7 cellular contexts compared by ENCODE assay signal in genomic region chr6:74015427-74015826, GRCh38.
"Had no signal": no experiment of that assay in that cellular context is flagged by ENCODE, and none has a peak within 500 bp of the region (broad histone marks: within the 10 kb centered on the region; RNA-seq: fewer than 3 reads in every experiment).

No MANE protein-coding gene starts in this region.

- H3K4me1 ChIP-seq: HAP-1 had no signal

- H3K36me3 ChIP-seq: HAP-1 had no signal

- H3K4me3 ChIP-seq: HAP-1 had no signal

- H3K4me3 Mint-ChIP-seq: HFFc6 had no signal

- ATAC-seq: HCT116 had no signal

- DNase-seq: GOT3, H7, HFFc6, IMR-90, KG1 had no signal

- H3K9me3 ChIP-seq: HAP-1 had no signal

- H3K9me3 Mint-ChIP-seq: HFFc6 had no signal

- H3K27ac Mint-ChIP-seq: HFFc6 had no signal
